16 cellular contexts compared by ENCODE assay signal in the genomic region with DNA sequence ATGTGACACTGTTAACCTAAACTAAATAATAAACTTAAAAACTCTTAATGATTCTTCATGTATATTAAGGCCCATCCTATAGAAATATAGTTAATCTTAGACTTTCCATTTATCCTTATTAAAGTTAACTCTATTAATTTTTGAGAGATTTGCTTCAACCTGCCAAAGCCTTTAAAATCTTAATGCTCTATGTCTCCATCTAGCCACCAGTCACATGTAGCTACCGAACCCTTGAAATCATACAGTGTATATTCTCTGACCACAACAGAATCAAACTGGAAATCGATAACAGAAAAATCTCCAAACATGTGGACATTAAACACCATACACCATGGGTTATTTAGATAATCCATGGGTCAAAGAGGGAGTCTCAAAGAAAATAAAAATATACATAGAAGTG. TPM values are rescaled to one million over a fixed set of nuclear protein-coding genes. Genes with fewer than 3 reads are reported as not detected.
A peak's percentile ranks its signal among the peaks of the same experiment; 100 is the strongest.
DNase-seq lines count a peak whose midpoint lies in the region; ATAC-seq, FAIRE-seq and TF ChIP-seq lines count a peak whose summit lies in the region.
"Had no signal": no experiment of that assay in that cellular context is flagged by ENCODE, and none has a peak within 500 bp of the region (broad histone marks: within the 10 kb centered on the region; RNA-seq: fewer than 3 reads in every experiment).

No MANE protein-coding gene starts in this region.

- H3K9ac ChIP-seq in H1 (replicated peaks in 1 of 4; ENCODE audit: extremely low read depth in 1 of 4, low read depth in 3 of 4, low read length in 3 of 4), result no peak overlapping the region
- H3K9ac ChIP-seq in colonic mucosa (ENCODE audit: low read depth in 2 of 2, low read length in 2 of 2), result no peak overlapping the region

- H3K23ac ChIP-seq in H1 (ENCODE audit: insufficient read length), result no peak overlapping the region

- H4K8ac ChIP-seq in H1 (ENCODE audit: extremely low read depth, insufficient read depth, low read length), result no peak overlapping the region

- no peak overlapping the region for H3K18ac ChIP-seq in H1 (ENCODE audit: extremely low read depth, low read length)

- no peak overlapping the region for H2BK120ac ChIP-seq in H1 (replicated peaks; ENCODE audit: low read depth, low read length)

- 88% methylated on average over 2 of the region's 2 CpGs; no CpG with 5 or more reads in 1 of the 2 experiments for WGBS in H1 (ENCODE audit: extremely low coverage in 1 of 2, insufficient coverage in 1 of 2, insufficient read length in 1 of 2, insufficient replicate concordance in 2 of 2, low coverage in 1 of 2, low lambda C conversion rate in 2 of 2, missing lambda C conversion rate in 1 of 2), 2 experiments

- H2BK12ac ChIP-seq in H1 (ENCODE audit: low read depth, low read length), result no peak overlapping the region

- H3K4ac ChIP-seq in H1 (replicated peaks; ENCODE audit: insufficient read length, low read depth, low read length), result no peak overlapping the region

- H3K27me3 Mint-ChIP-seq in osteocyte (ENCODE audit: unreplicated experiment), result no peaks in the 10 kb centered on the region
- no peaks in the 10 kb centered on the region for H3K27me3 Mint-ChIP-seq in activated CD4-positive, alpha-beta T cell treated with anti-CD3 and anti-CD28 coated beads for 36 hours
- H3K27me3 Mint-ChIP-seq: activated CD4-positive, alpha-beta memory T cell treated with anti-CD3 and anti-CD28 coated beads, Interleukin-2, amount 10 ng/mL, durations not matched to agents 7 days and 5 days had no signal

- TF ChIP-seq RAD21 in H1 (IDR thresholded peaks at IDR 0.05 in 1 of 2, conservative IDR thresholded peaks at IDR 0.05 in 1 of 2; ENCODE audit: low read depth in 2 of 2, low read length in 2 of 2), result peak in 1 of 2 experiments; percentile 25; a peak in 1 of 4 replicates

- H3K4me1 ChIP-seq in Panc1 (ENCODE audit: control insufficient read depth, insufficient read depth, low read length), result no peaks in the 10 kb centered on the region
- no peaks in the 10 kb centered on the region for H3K4me1 ChIP-seq in H1 (replicated peaks in 1 of 4; ENCODE audit: control insufficient read depth in 3 of 4, insufficient read depth in 4 of 4, low read length in 3 of 4)
- H3K4me1 ChIP-seq in colonic mucosa, result no peaks in the 10 kb centered on the region
- H3K4me1 ChIP-seq: Caco-2, esophagus muscularis mucosa, spleen had no signal

- H4K91ac ChIP-seq in H1 (replicated peaks; ENCODE audit: insufficient read length, low read length), result no peak overlapping the region

- H4K20me1 ChIP-seq in H1 (replicated peaks in 1 of 2; ENCODE audit: control insufficient read depth in 1 of 2, insufficient read depth in 2 of 2, low read length in 2 of 2), result no peaks in the 10 kb centered on the region

- peaks cover 9% of the 10 kb centered on the region for H3K36me3 Mint-ChIP-seq in osteocyte (ENCODE audit: unreplicated experiment)
- H3K36me3 Mint-ChIP-seq in activated CD4-positive, alpha-beta T cell treated with anti-CD3 and anti-CD28 coated beads for 36 hours (ENCODE audit: low read depth), result no peaks in the 10 kb centered on the region

- no peak overlapping the region for H3K4me2 ChIP-seq in H1 (ENCODE audit: insufficient read depth in 1 of 2, low read depth in 2 of 2, low read length in 2 of 2)

- BruUV-seq in Panc1 (replicated peaks; lab: Mats Ljungman, UMichigan), result no TSS peak

- TF ChIP-seq POLR2A in H1 (IDR thresholded peaks at IDR 0.05; ENCODE audit: control extremely low read depth in 1 of 2, low read depth in 2 of 2, low read length in 2 of 2), result no peak

- FAIRE-seq in H1 (lab: Jason Lieb, UNC), result peak; percentile 32

- H3K4me3 ChIP-seq in Panc1 (ENCODE audit: low read depth in 2 of 2, low read length in 2 of 2), result no peak overlapping the region
- H3K4me3 ChIP-seq in H1 (ENCODE audit: extremely low read depth in 1 of 4, insufficient read depth in 2 of 4, low read depth in 3 of 4, low read length in 4 of 4), result no peak overlapping the region
- H3K4me3 ChIP-seq in colonic mucosa, result no peak overlapping the region
- H3K4me3 ChIP-seq: esophagus muscularis mucosa, spleen had no signal

- no peak overlapping the region for H2BK20ac ChIP-seq in H1 (ENCODE audit: low read length)

- peak; percentile 10 for TF ChIP-seq CTCF in GM13976 (IDR thresholded peaks at IDR 0.05; ENCODE audit: borderline replicate concordance, control extremely low read depth, extremely low read depth, insufficient read depth, missing control alignments)
- peak; percentile 19; the same call in 1 of the 2 replicates for TF ChIP-seq CTCF in Panc1 (IDR thresholded peaks at IDR 0.05)
- peak in 1 of 3 experiments; percentile 6; a peak in 1 of 4 replicates for TF ChIP-seq CTCF in H1 (IDR thresholded peaks at IDR 0.05; ENCODE audit: control extremely low read depth in 1 of 3, insufficient read depth in 1 of 3, low read depth in 1 of 3, low read length in 3 of 3)
- peak; percentile 51 for TF ChIP-seq CTCF in osteocyte (IDR thresholded peaks at IDR 0.05)
- no peak for TF ChIP-seq CTCF in colonic mucosa (IDR thresholded peaks at IDR 0.05)

- no peak for TF ChIP-seq EP300 in H1 (IDR thresholded peaks at IDR 0.05; ENCODE audit: borderline replicate concordance in 1 of 2, low read depth in 2 of 2, low read length in 2 of 2)

- H3K27ac Mint-ChIP-seq in osteocyte (ENCODE audit: unreplicated experiment), result peak overlapping the region; percentile 53
- no peak overlapping the region for H3K27ac Mint-ChIP-seq in activated CD4-positive, alpha-beta T cell treated with anti-CD3 and anti-CD28 coated beads for 36 hours
- H3K27ac Mint-ChIP-seq: activated CD4-positive, alpha-beta memory T cell treated with anti-CD3 and anti-CD28 coated beads, Interleukin-2, amount 10 ng/mL, durations not matched to agents 7 days and 5 days had no signal

- no peak overlapping the region for H2AK5ac ChIP-seq in H1 (ENCODE audit: low read depth, low read length)

- H3K79me1 ChIP-seq in H1 (ENCODE audit: low read depth, low read length), result no peaks in the 10 kb centered on the region

- H3K79me2 ChIP-seq in H1 (ENCODE audit: control insufficient read depth in 1 of 2, insufficient read depth in 2 of 2, low read length in 2 of 2), result no peaks in the 10 kb centered on the region

- no peak overlapping the region for H2AFZ ChIP-seq in H1 (ENCODE audit: low read length)

- ATAC-seq in Panc1, result no peak
- ATAC-seq in GM21717 (IDR thresholded peaks at IDR 0.05; ENCODE audit: unreplicated experiment), result no peak
- ATAC-seq in activated CD4-positive, alpha-beta T cell treated with anti-CD3 and anti-CD28 coated beads for 36 hours, result no peak

- H3K9me3 ChIP-seq in Panc1 (ENCODE audit: control insufficient read depth, insufficient read depth, low read depth, low read length) (no peaks in the 10 kb centered on the region), H1 (ENCODE audit: insufficient read depth in 2 of 2, low read depth in 1 of 2, low read length in 1 of 2) (no peaks in the 10 kb centered on the region), colonic mucosa (no peaks in the 10 kb centered on the region)
- H3K9me3 ChIP-seq: esophagus muscularis mucosa, spleen had no signal

- peaks cover 36% of the 10 kb centered on the region for H3K4me1 Mint-ChIP-seq in osteocyte (ENCODE audit: unreplicated experiment)
- H3K4me1 Mint-ChIP-seq in activated CD4-positive, alpha-beta T cell treated with anti-CD3 and anti-CD28 coated beads for 36 hours, result no peaks in the 10 kb centered on the region
- H3K4me1 Mint-ChIP-seq: activated CD4-positive, alpha-beta memory T cell treated with anti-CD3 and anti-CD28 coated beads, Interleukin-2, amount 10 ng/mL, durations not matched to agents 7 days and 5 days had no signal

- no peak overlapping the region for H2BK5ac ChIP-seq in H1 (ENCODE audit: low read depth, low read length)

- no peaks in the 10 kb centered on the region for H3K23me2 ChIP-seq in H1 (ENCODE audit: low read depth, low read length)

- H3K4me3 Mint-ChIP-seq in osteocyte (ENCODE audit: unreplicated experiment), result no peak overlapping the region
- H3K4me3 Mint-ChIP-seq in activated CD4-positive, alpha-beta T cell treated with anti-CD3 and anti-CD28 coated beads for 36 hours, result no peak overlapping the region
- H3K4me3 Mint-ChIP-seq: activated CD4-positive, alpha-beta memory T cell treated with anti-CD3 and anti-CD28 coated beads, Interleukin-2, amount 10 ng/mL, durations not matched to agents 7 days and 5 days had no signal

- peaks cover 7% of the 10 kb centered on the region for H3K27me3 ChIP-seq in Panc1 (ENCODE audit: control insufficient read depth, insufficient read depth, low read length)
- H3K27me3 ChIP-seq in H1 (replicated peaks in 1 of 4; ENCODE audit: control insufficient read depth in 3 of 4, extremely low read depth in 1 of 4, insufficient read depth in 3 of 4, low read length in 3 of 4), result no peaks in the 10 kb centered on the region
- no peaks in the 10 kb centered on the region for H3K27me3 ChIP-seq in colonic mucosa
- H3K27me3 ChIP-seq: esophagus muscularis mucosa had no signal

- no peak overlapping the region for H3K14ac ChIP-seq in H1 (ENCODE audit: insufficient read length)

- H3K56ac ChIP-seq in H1 (replicated peaks; ENCODE audit: insufficient read length, low read depth, low read length), result no peak overlapping the region

- H3K36me3 ChIP-seq in Panc1 (ENCODE audit: control insufficient read depth, insufficient read depth, low read length) (no peaks in the 10 kb centered on the region), H1 (ENCODE audit: control insufficient read depth in 2 of 4, insufficient read depth in 4 of 4, low read length in 3 of 4) (no peaks in the 10 kb centered on the region), colonic mucosa (no peaks in the 10 kb centered on the region)
- H3K36me3 ChIP-seq: esophagus muscularis mucosa, spleen had no signal

- peaks cover 23% of the 10 kb centered on the region for H3K9me3 Mint-ChIP-seq in osteocyte (ENCODE audit: unreplicated experiment)
- no peaks in the 10 kb centered on the region for H3K9me3 Mint-ChIP-seq in activated CD4-positive, alpha-beta T cell treated with anti-CD3 and anti-CD28 coated beads for 36 hours (ENCODE audit: low read depth)
- H3K9me3 Mint-ChIP-seq: activated CD4-positive, alpha-beta memory T cell treated with anti-CD3 and anti-CD28 coated beads, Interleukin-2, amount 10 ng/mL, durations not matched to agents 7 days and 5 days had no signal

- H3K27ac ChIP-seq in Panc1 (ENCODE audit: low read length) (no peak overlapping the region), H1 (ENCODE audit: low read depth, low read length) (no peak overlapping the region), colonic mucosa (no peak overlapping the region)
- H3K27ac ChIP-seq: esophagus muscularis mucosa, spleen had no signal

- intact Hi-C loops in Panc1 (cut with micrococcal nuclease; ENCODE audit: unreplicated experiment), result no loop called here
- intact Hi-C loops in colonic mucosa (cut with DNase I), result no loop called here
- intact Hi-C loops in activated CD4-positive, alpha-beta T cell treated with anti-CD3 and anti-CD28 coated beads for 36 hours (cut with DNase I, micrococcal nuclease), result no loop called here

- CTCF ChIA-PET in Panc1 (lab: Charles Lee), result no interaction called here
- CTCF ChIA-PET in H1 (lab: Charles Lee; ENCODE audit: partially characterized antibody), result interaction anchor here (0.8 to 5.5 kb wide), 3 partner anchors 59 to 162 kb away, joined by 3 to 18 read pairs (median 3); no protein-coding TSS in a partner anchor
- CTCF ChIA-PET in activated CD4-positive, alpha-beta T cell treated with anti-CD3 and anti-CD28 coated beads for 36 hours (lab: Charles Lee), result no interaction called here

- H4K5ac ChIP-seq in H1 (ENCODE audit: insufficient read length, low read depth, low read length), result no peak overlapping the region

- POLR2A ChIA-PET in Panc1 (lab: Charles Lee), result no interaction called here
- POLR2A ChIA-PET in H1 (lab: Charles Lee; ENCODE audit: partially characterized antibody), result no interaction called here
- POLR2A ChIA-PET in activated CD4-positive, alpha-beta T cell treated with anti-CD3 and anti-CD28 coated beads for 36 hours (lab: Charles Lee), result no interaction called here

- no peak overlapping the region for H2BK15ac ChIP-seq in H1 (ENCODE audit: low read length)

- in situ Hi-C loops in GM13976 (cut with MboI; ENCODE audit: low sequenced_read_pairs, unreplicated experiment) (no loop called here), Panc1 (cut with HindIII; ENCODE audit: low pct_unique_long_range_greater_than_20kb, low sequenced_read_pairs) (no loop called here)

- no peak for DNase-seq in GM13976 (ENCODE audit: low spot score)
- DNase-seq in Panc1 (ENCODE audit: low read depth, low spot score), result no peak
- no peak for DNase-seq in H1 (ENCODE audit: low read depth in 1 of 2, low spot score in 2 of 2)
- DNase-seq in osteocyte (ENCODE audit: extremely low spot score, unreplicated experiment), result no peak
- no peak for DNase-seq in colonic mucosa
- DNase-seq in activated CD4-positive, alpha-beta T cell treated with anti-CD3 and anti-CD28 coated beads for 36 hours, result no peak
- DNase-seq in GOT3 (lab: John Stamatoyannopoulos, UW), result no peak
- DNase-seq: activated CD4-positive, alpha-beta memory T cell treated with anti-CD3 and anti-CD28 coated beads, Interleukin-2, amount 10 ng/mL, durations not matched to agents 7 days and 5 days; Caco-2; central memory CD4-positive, alpha-beta T cell; NCI-H1436; spleen; substantia nigra had no signal

RNA-seq across cellular contexts. Expression of a gene that starts 51.9 kb away (rescaled TPM):
- total RNA-seq in Panc1 (2021; ENCODE audit: unreplicated experiment) (not detected), osteocyte (not detected in 2 replicates), colonic mucosa (not detected)
- not detected for polyA plus RNA-seq in Panc1 (2012; ENCODE audit: insufficient read length)
- not detected in 2 replicates for total RNA-seq in H1 (2021; fragmentation: NEBNext Ultra II Directional; extraction: Animal tissue kit (Norgen Biotek cat#: 25700))
- not detected in 2 replicates for polyA plus RNA-seq in H1 (2011; rRNA removed)
- not detected for polyA plus RNA-seq in H1 (2011; cell fraction: cytosol; rRNA removed)
- polyA plus RNA-seq in H1 (2011; cell fraction: nucleus; rRNA removed), result not detected
- not detected in 4 replicates for polyA plus RNA-seq in H1 (2012, experiment 1 of 2)
- not detected for polyA plus RNA-seq in H1 (2012, experiment 2 of 2)
- not detected for polyA plus RNA-seq in H1 (2013, experiment 1 of 2)
- not detected for polyA plus RNA-seq in H1 (2013, experiment 2 of 2)
- polyA minus RNA-seq in H1 (2011; rRNA and poly(A)+ RNA removed), result not detected in 2 replicates
- polyA minus RNA-seq in H1 (2011; cell fraction: cytosol; rRNA and poly(A)+ RNA removed), result not detected
- not detected for polyA minus RNA-seq in H1 (2011; cell fraction: nucleus; rRNA and poly(A)+ RNA removed)
- total RNA-seq in activated CD4-positive, alpha-beta T cell treated with anti-CD3 and anti-CD28 coated beads for 36 hours, result not detected
- total RNA-seq: activated CD4-positive, alpha-beta memory T cell treated with anti-CD3 and anti-CD28 coated beads, Interleukin-2, amount 10 ng/mL, durations not matched to agents 7 days and 5 days; Caco-2; esophagus muscularis mucosa; lung microvascular endothelial cell; spleen had no signal
- polyA plus RNA-seq: spleen had no signal

RNA-seq across cellular contexts. Expression of a gene that starts 52.5 kb away (rescaled TPM):
- total RNA-seq in Panc1 (2021; ENCODE audit: unreplicated experiment), result not detected
- not detected for polyA plus RNA-seq in Panc1 (2012; ENCODE audit: insufficient read length)
- total RNA-seq in H1 (2021; fragmentation: NEBNext Ultra II Directional; extraction: Animal tissue kit (Norgen Biotek cat#: 25700)), result not detected in 2 replicates
- polyA plus RNA-seq in H1 (2011; rRNA removed), result not detected in 2 replicates
- polyA plus RNA-seq in H1 (2011; cell fraction: cytosol; rRNA removed), result not detected
- polyA plus RNA-seq in H1 (2011; cell fraction: nucleus; rRNA removed), result not detected
- 0.09 TPM in 1 of 4 replicates, not detected in the others for polyA plus RNA-seq in H1 (2012, experiment 1 of 2)
- polyA plus RNA-seq in H1 (2012, experiment 2 of 2), result not detected
- polyA plus RNA-seq in H1 (2013, experiment 1 of 2), result not detected
- polyA plus RNA-seq in H1 (2013, experiment 2 of 2), result 0.02 TPM
- polyA minus RNA-seq in H1 (2011; rRNA and poly(A)+ RNA removed), result not detected in 2 replicates
- not detected for polyA minus RNA-seq in H1 (2011; cell fraction: cytosol; rRNA and poly(A)+ RNA removed)
- not detected for polyA minus RNA-seq in H1 (2011; cell fraction: nucleus; rRNA and poly(A)+ RNA removed)
- total RNA-seq in osteocyte, result 9.5 and 11.5 TPM in 2 replicates
- total RNA-seq in colonic mucosa, result under 1 TPM in 1 of 2 donors, not detected in 1; 0.11 TPM
- total RNA-seq in activated CD4-positive, alpha-beta T cell treated with anti-CD3 and anti-CD28 coated beads for 36 hours, result not detected
- total RNA-seq: activated CD4-positive, alpha-beta memory T cell treated with anti-CD3 and anti-CD28 coated beads, Interleukin-2, amount 10 ng/mL, durations not matched to agents 7 days and 5 days; Caco-2; lung microvascular endothelial cell had no signal
